Comparison of ENCODE assay signal across 18 cellular contexts in the genomic region with DNA sequence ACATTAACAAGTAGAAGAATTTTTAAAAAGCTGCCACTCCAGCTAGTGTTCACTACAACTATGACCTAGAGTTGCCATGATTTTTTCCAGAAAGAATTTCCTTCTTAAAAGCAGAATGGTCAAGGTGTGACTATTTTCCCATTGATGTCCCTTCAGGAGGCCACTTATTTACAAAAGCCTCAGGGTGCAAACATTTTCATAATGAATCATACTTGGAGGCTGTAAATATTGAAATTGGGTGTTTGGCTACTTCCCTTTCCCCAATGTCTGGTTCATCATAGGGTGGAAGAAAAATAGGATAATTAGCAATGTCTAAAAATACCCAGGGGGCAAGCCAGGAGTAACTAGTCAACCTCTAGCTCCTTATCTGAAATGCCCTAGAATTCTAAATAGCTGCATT. TPM values are rescaled to one million over a fixed set of nuclear protein-coding genes. Genes with fewer than 3 reads are reported as not detected.
DNase-seq lines count a peak whose midpoint lies in the region; ATAC-seq lines count a peak whose summit lies in the region.
"Had no signal": no experiment of that assay in that cellular context is flagged by ENCODE, and none has a peak within 500 bp of the region (broad histone marks: within the 10 kb centered on the region; RNA-seq: fewer than 3 reads in every experiment).

No MANE protein-coding gene starts in this region.

- no peak overlapping the region for H4K12ac ChIP-seq in trophoblast cell (ENCODE audit: low read depth, low read length)

- no peak overlapping the region for H3K18ac ChIP-seq in trophoblast cell (ENCODE audit: low read length)

- H3K79me1 ChIP-seq in trophoblast cell (ENCODE audit: low read length): peaks cover 4% of the 10 kb centered on the region

- no peak overlapping the region for H3K4ac ChIP-seq in trophoblast cell (ENCODE audit: low read depth, low read length)

- H3K9ac ChIP-seq in trophoblast cell (ENCODE audit: low read length): no peak overlapping the region
- H3K9ac ChIP-seq: KMS-11 had no signal

- H3K4me3 ChIP-seq in trophoblast cell (ENCODE audit: low read depth, low read length): no peak overlapping the region
- H3K4me3 ChIP-seq: GM12878 had no signal

- H3K14ac ChIP-seq in trophoblast cell (ENCODE audit: low read length): no peak overlapping the region

- no peaks in the 10 kb centered on the region for H3K27me3 ChIP-seq in trophoblast cell (ENCODE audit: insufficient read depth, low read length)

- peaks cover 7 to 9% of the 10 kb centered on the region in 2 experiments for H3K4me1 ChIP-seq in trophoblast cell (ENCODE audit: control insufficient read depth in 1 of 2, insufficient read depth in 2 of 2, low read length in 2 of 2)

- no peak overlapping the region for H2AFZ ChIP-seq in trophoblast cell (ENCODE audit: insufficient read depth, low read length, poor library complexity)

- peaks cover 21% of the 10 kb centered on the region for H3K4me1 Mint-ChIP-seq in T-helper 17 cell
- H3K4me1 Mint-ChIP-seq in activated naive CD8-positive, alpha-beta T cell treated with anti-CD3 and anti-CD28 coated beads, Interleukin-2, amount 50 U/mL, for 24 hours: peaks cover 17% of the 10 kb centered on the region
- H3K4me1 Mint-ChIP-seq: CD14-positive monocyte had no signal

- H4K91ac ChIP-seq in trophoblast cell (ENCODE audit: low read depth, low read length): no peak overlapping the region

- no peaks in the 10 kb centered on the region for H3K9me3 ChIP-seq in T-helper 17 cell (ENCODE audit: control insufficient read depth, low read length, poor library complexity, severe bottlenecking)
- peaks cover 3% of the 10 kb centered on the region for H3K9me3 ChIP-seq in trophoblast cell (ENCODE audit: insufficient read depth, low read depth, low read length)

- no peak overlapping the region for H2BK120ac ChIP-seq in trophoblast cell (ENCODE audit: insufficient read depth, low read length, poor library complexity)

- H3K27ac Mint-ChIP-seq in T-helper 17 cell: peak overlapping the region; percentile 54
- H3K27ac Mint-ChIP-seq in activated naive CD8-positive, alpha-beta T cell treated with anti-CD3 and anti-CD28 coated beads, Interleukin-2, amount 50 U/mL, for 24 hours: no peak overlapping the region
- H3K27ac Mint-ChIP-seq: CD14-positive monocyte had no signal

- no peak overlapping the region for H3K4me3 Mint-ChIP-seq in T-helper 17 cell
- H3K4me3 Mint-ChIP-seq in activated naive CD8-positive, alpha-beta T cell treated with anti-CD3 and anti-CD28 coated beads, Interleukin-2, amount 50 U/mL, for 24 hours: no peak overlapping the region
- H3K4me3 Mint-ChIP-seq: CD14-positive monocyte had no signal

- peak; percentile 22 for DNase-seq in NCI-H146 (lab: John Stamatoyannopoulos, UW)
- DNase-seq in NCI-H146 treated with DMSO at 0.1 percent for 48 hours (lab: John Stamatoyannopoulos, UW; ENCODE audit: unreplicated experiment): no peak
- peak; percentile 62 for DNase-seq in DMS53 (lab: John Stamatoyannopoulos, UW)
- DNase-seq in T-helper 17 cell: no peak
- DNase-seq in trophoblast cell: peak; percentile 69 to 89
- no peak for DNase-seq in activated naive CD8-positive, alpha-beta T cell treated with anti-CD3 and anti-CD28 coated beads, Interleukin-2, amount 50 U/mL, for 24 hours
- DNase-seq: EL, NCI-H1417 treated with DMSO at 0.1 percent for 48 hours, NCI-H2029, NCI-H446 treated with DMSO at 0.1 percent for 48 hours, RPMI8226, SHP77 treated with DMSO at 0.1 percent for 48 hours had no signal

- H2AK5ac ChIP-seq in trophoblast cell (ENCODE audit: low read length): no peak overlapping the region

- ATAC-seq in T-helper 17 cell (no peak), GM19324 (IDR thresholded peaks at IDR 0.05; ENCODE audit: low FRiP score, unreplicated experiment) (no peak), HG03521 (IDR thresholded peaks at IDR 0.05; ENCODE audit: unreplicated experiment) (no peak)
- no peak for ATAC-seq in activated naive CD8-positive, alpha-beta T cell treated with anti-CD3 and anti-CD28 coated beads, Interleukin-2, amount 50 U/mL, for 24 hours
- ATAC-seq: GM12878 had no signal

- H4K8ac ChIP-seq in trophoblast cell (ENCODE audit: low read depth, low read length): no peak overlapping the region

- H3K27ac ChIP-seq in trophoblast cell (ENCODE audit: low read depth, low read length): no peak overlapping the region
- H3K27ac ChIP-seq: 22Rv1, KMS-11 had no signal

- H3K36me3 ChIP-seq in trophoblast cell (ENCODE audit: control insufficient read depth in 1 of 2, insufficient read depth in 2 of 2, low read length in 2 of 2): peaks cover 15 to 39% of the 10 kb centered on the region in 2 experiments

- no peaks in the 10 kb centered on the region for H3K27me3 Mint-ChIP-seq in T-helper 17 cell
- no peaks in the 10 kb centered on the region for H3K27me3 Mint-ChIP-seq in activated naive CD8-positive, alpha-beta T cell treated with anti-CD3 and anti-CD28 coated beads, Interleukin-2, amount 50 U/mL, for 24 hours

- no peaks in the 10 kb centered on the region for H3K9me3 Mint-ChIP-seq in activated naive CD8-positive, alpha-beta T cell treated with anti-CD3 and anti-CD28 coated beads, Interleukin-2, amount 50 U/mL, for 24 hours

- no peak overlapping the region for H3K4me2 ChIP-seq in trophoblast cell (ENCODE audit: low read length)
- H3K4me2 ChIP-seq: KMS-11 had no signal

- no peak overlapping the region for H2BK5ac ChIP-seq in trophoblast cell (ENCODE audit: low read depth, low read length, poor library complexity)

- peaks cover 3% of the 10 kb centered on the region for H3K36me3 Mint-ChIP-seq in T-helper 17 cell (ENCODE audit: low read depth)
- peaks cover 9% of the 10 kb centered on the region for H3K36me3 Mint-ChIP-seq in activated naive CD8-positive, alpha-beta T cell treated with anti-CD3 and anti-CD28 coated beads, Interleukin-2, amount 50 U/mL, for 24 hours (ENCODE audit: low read depth)
- H3K36me3 Mint-ChIP-seq: CD14-positive monocyte had no signal

- H3K23ac ChIP-seq in trophoblast cell (ENCODE audit: low read length): no peak overlapping the region

- no peak overlapping the region for H2BK12ac ChIP-seq in trophoblast cell (ENCODE audit: low read length)

- H3K79me2 ChIP-seq in trophoblast cell (ENCODE audit: control insufficient read depth, insufficient read depth, low read length, poor library complexity): no peaks in the 10 kb centered on the region

RNA-seq across cellular contexts. Expression of gene AXIN2, which starts 18.9 kb away (rescaled TPM):
- 10 to 100 TPM; 28.4 to 31.6 TPM for total RNA-seq in T-helper 17 cell
- polyA plus RNA-seq in trophoblast cell (2013): 35.5 and 36.3 TPM in 2 replicates

Comparison
In these comparisons a context has a peak if more than half of its experiments do, and no peak if none do; other contexts are left out.
1. DNase-seq: peak in NCI-H146 (single experiment), DMS53 (single experiment) and trophoblast cell (2 of 2); none in NCI-H146 treated with DMSO at 0.1 percent for 48 hours (single experiment), T-helper 17 cell (0 of 3) and activated naive CD8-positive, alpha-beta T cell treated with anti-CD3 and anti-CD28 coated beads, Interleukin-2, amount 50 U/mL, for 24 hours (single experiment).